Comparison of ENCODE assay signal across 11 cellular contexts in genomic region chr10:44947356-44948152, GRCh38. TPM values are rescaled to one million over a fixed set of nuclear protein-coding genes. Genes with fewer than 3 reads are reported as not detected.
DNase-seq lines count a peak whose midpoint lies in the region; ATAC-seq and TF ChIP-seq lines count a peak whose summit lies in the region.
"Had no signal": no experiment of that assay in that cellular context is flagged by ENCODE, and none has a peak within 500 bp of the region (broad histone marks: within the 10 kb centered on the region; RNA-seq: fewer than 3 reads in every experiment).

No MANE protein-coding gene starts in this region.

- intact Hi-C loops in OCI-LY7 (cut with micrococcal nuclease; ENCODE audit: unreplicated experiment), result no loop called here

- no peaks in the 10 kb centered on the region for H3K36me3 ChIP-seq in OCI-LY7 (ENCODE audit: insufficient read depth, low read length)
- H3K36me3 ChIP-seq: heart right ventricle, tibial artery had no signal

- H2AFZ ChIP-seq in OCI-LY7 (ENCODE audit: low read length), result no peak overlapping the region

- no TSS peak for BruUV-seq in OCI-LY7 (replicated peaks; lab: Mats Ljungman, UMichigan)

- H3K4me1 ChIP-seq in OCI-LY7 (ENCODE audit: insufficient read depth, low read length, poor library complexity, severe bottlenecking), result peaks cover 16% of the 10 kb centered on the region

- CTCF ChIA-PET in OCI-LY7 (lab: Charles Lee; ENCODE audit: unreplicated experiment), result interaction anchor here (0.6 kb wide), 2 partner anchors 67 to 196 kb away, joined by 3 read pairs; no protein-coding TSS in a partner anchor

- no peak overlapping the region for H3K4me3 ChIP-seq in OCI-LY7 (ENCODE audit: low read depth, low read length, poor library complexity, severe bottlenecking)
- H3K4me3 ChIP-seq: heart right ventricle, tibial artery had no signal

- H3K4me2 ChIP-seq in OCI-LY7 (ENCODE audit: low read length), result peak overlapping the region; percentile 40

- H3K79me2 ChIP-seq in OCI-LY7 (ENCODE audit: insufficient read depth, low read depth, low read length), result no peaks in the 10 kb centered on the region

- no peaks in the 10 kb centered on the region for H3K9me2 ChIP-seq in OCI-LY7 (ENCODE audit: insufficient read depth, low read length)

- no peak for TF ChIP-seq CTCF in OCI-LY7 (conservative IDR thresholded peaks at IDR 0.05; ENCODE audit: low read length)

- DNase-seq in OCI-LY7 (ENCODE audit: low spot score), result no peak
- peak; percentile 86 for DNase-seq in renal cortical epithelial cell (ENCODE audit: low read depth)
- DNase-seq in midbrain (lab: John Stamatoyannopoulos, UW), result no peak
- DNase-seq in NCI-H226, result no peak
- no peak for DNase-seq in activated T-cell treated with anti-CD3 and anti-CD28 coated beads for 4 hours
- DNase-seq: heart right ventricle, NCI-H1417 treated with DMSO at 0.1 percent for 48 hours, T-cell had no signal

- ATAC-seq in GM19023 (IDR thresholded peaks at IDR 0.05; ENCODE audit: unreplicated experiment) (peak; percentile 73), HG02610 (IDR thresholded peaks at IDR 0.05; ENCODE audit: unreplicated experiment) (peak; percentile 66)
- ATAC-seq: T-cell had no signal

- H3K9me3 ChIP-seq in OCI-LY7 (ENCODE audit: low read length), result peaks cover 7% of the 10 kb centered on the region; the same call in 1 of the 2 replicates

- no peaks in the 10 kb centered on the region for H4K20me1 ChIP-seq in OCI-LY7 (ENCODE audit: insufficient read depth, low read length)

- H3K27ac ChIP-seq in OCI-LY7 (ENCODE audit: low read depth, low read length, poor library complexity, severe bottlenecking), result no peak overlapping the region
- H3K27ac ChIP-seq: tibial artery had no signal

- POLR2A ChIA-PET in OCI-LY7 (lab: Charles Lee), result no interaction called here

RNA-seq across cellular contexts. Expression of gene RASSF4, which starts 12.0 kb away (rescaled TPM):
- total RNA-seq in OCI-LY7 (2014; rRNA removed; shearing (Covaris generic)), result 1.9 and 2.6 TPM in 2 replicates
- total RNA-seq in OCI-LY7 (2022), result 2.7 and 5.3 TPM in 2 replicates
- total RNA-seq in renal cortical epithelial cell, result 79.1 and 155 TPM in 2 replicates

RNA-seq across cellular contexts. Expression of gene DEPP1, which starts 31.1 kb away (rescaled TPM):
- 0.08 and 0.09 TPM in 2 replicates for total RNA-seq in OCI-LY7 (2014; rRNA removed; shearing (Covaris generic))
- total RNA-seq in OCI-LY7 (2022) (not detected in 2 replicates), renal cortical epithelial cell (11.3 and 24.5 TPM in 2 replicates)

RNA-seq across cellular contexts. Expression of gene TMEM72, which starts 36.4 kb away (rescaled TPM):
- total RNA-seq in OCI-LY7 (2014; rRNA removed; shearing (Covaris generic)), result not detected in 2 replicates
- total RNA-seq in OCI-LY7 (2022) (not detected in 2 replicates), renal cortical epithelial cell (0.15 TPM in 1 of 2 replicates, not detected in the other)

RNA-seq across cellular contexts. Expression of gene ZNF22, which starts 53.2 kb away (rescaled TPM):
- total RNA-seq in OCI-LY7 (2014; rRNA removed; shearing (Covaris generic)), result 46.6 and 50.6 TPM in 2 replicates
- 33.3 and 36.6 TPM in 2 replicates for total RNA-seq in OCI-LY7 (2022)
- 24.5 and 26.8 TPM in 2 replicates for total RNA-seq in renal cortical epithelial cell

Comparison
In these comparisons a context has a peak if more than half of its experiments do, and no peak if none do; other contexts are left out.
1. RNA of gene RASSF4, which starts 12.0 kb away (total RNA-seq): 79.1 to 155 TPM in renal cortical epithelial cell; 1.9 to 5.3 TPM in OCI-LY7; every median in the first group is over 10 times any median in the second.